Comparison of ENCODE assay signal across 29 cellular contexts in genomic region chr19:16773939-16774338, GRCh38. TPM values are rescaled to one million over a fixed set of nuclear protein-coding genes. Genes with fewer than 3 reads are reported as not detected.
DNase-seq lines count a peak whose midpoint lies in the region; ATAC-seq, FAIRE-seq and TF ChIP-seq lines count a peak whose summit lies in the region.
"Had no signal": no experiment of that assay in that cellular context is flagged by ENCODE, and none has a peak within 500 bp of the region (broad histone marks: within the 10 kb centered on the region; RNA-seq: fewer than 3 reads in every experiment).

No MANE protein-coding gene starts in this region.

- no peak overlapping the region for H3K18ac ChIP-seq in H1 (ENCODE audit: extremely low read depth, low read length)

- peaks cover 0 to 2% (median 0%) of the 10 kb centered on the region in 4 experiments; a peak in 1 of 7 replicates for H3K27me3 ChIP-seq in H1 (replicated peaks in 1 of 4; ENCODE audit: control insufficient read depth in 3 of 4, extremely low read depth in 1 of 4, insufficient read depth in 3 of 4, low read length in 3 of 4)
- no peaks in the 10 kb centered on the region for H3K27me3 ChIP-seq in GM23338 (ENCODE audit: insufficient read depth)
- H3K27me3 ChIP-seq: BLaER1 had no signal

- no peaks in the 10 kb centered on the region; the same call in 2 of the 3 replicates for H3K36me3 Mint-ChIP-seq in GM23338 (ENCODE audit: low read depth)
- H3K36me3 Mint-ChIP-seq: CD14-positive monocyte; CD4-positive, alpha-beta memory T cell; CD4-positive, CD25-positive, alpha-beta regulatory T cell; CD8-positive, alpha-beta memory T cell had no signal

- no peak overlapping the region for H2BK15ac ChIP-seq in H1 (ENCODE audit: low read length)

- no peaks in the 10 kb centered on the region for H3K4me1 Mint-ChIP-seq in GM23338
- H3K4me1 Mint-ChIP-seq: CD4-positive, alpha-beta memory T cell; CD4-positive, CD25-positive, alpha-beta regulatory T cell; CD8-positive, alpha-beta memory T cell had no signal

- H3K4me2 ChIP-seq in H1 (ENCODE audit: insufficient read depth in 1 of 2, low read depth in 2 of 2, low read length in 2 of 2) (no peak overlapping the region), GM23338 (no peak overlapping the region)
- H3K4me2 ChIP-seq: BLaER1 had no signal

- H3K4ac ChIP-seq in H1 (replicated peaks; ENCODE audit: insufficient read length, low read depth, low read length) = no peak overlapping the region

- H3K79me2 ChIP-seq in H1 (ENCODE audit: control insufficient read depth in 1 of 2, insufficient read depth in 2 of 2, low read length in 2 of 2) (no peaks in the 10 kb centered on the region), GM23338 (replicated peaks; ENCODE audit: insufficient read depth) (no peaks in the 10 kb centered on the region)

- peaks cover 7% of the 10 kb centered on the region; the same call in 1 of the 2 replicates for H3K9me2 ChIP-seq in GM23338 (ENCODE audit: insufficient read depth)

- no peak overlapping the region for H4K5ac ChIP-seq in H1 (ENCODE audit: insufficient read length, low read depth, low read length)

- no peaks in the 10 kb centered on the region for H3K79me1 ChIP-seq in H1 (ENCODE audit: low read depth, low read length)

- no peak overlapping the region for H3K23ac ChIP-seq in H1 (ENCODE audit: insufficient read length)

- CTCF ChIA-PET in H1 (lab: Charles Lee; ENCODE audit: partially characterized antibody) = interaction anchor here (0.9 to 3.3 kb wide), 6 partner anchors 28 to 127 kb away, joined by 3 to 19 read pairs (median 8); partner anchors contain the start of gene NWD1

- peaks cover 15% of the 10 kb centered on the region for H3K27me3 Mint-ChIP-seq in GM23338 (ENCODE audit: insufficient read depth, low read depth, poor library complexity)
- H3K27me3 Mint-ChIP-seq: CD4-positive, CD25-positive, alpha-beta regulatory T cell had no signal

- H4K91ac ChIP-seq in H1 (replicated peaks; ENCODE audit: insufficient read length, low read length) = no peak overlapping the region

- H3F3A ChIP-seq in GM23338 (replicated peaks; ENCODE audit: low read depth) = no peaks in the 10 kb centered on the region

- H2BK20ac ChIP-seq in H1 (ENCODE audit: low read length) = no peak overlapping the region

- no peak overlapping the region for H2BK5ac ChIP-seq in H1 (ENCODE audit: low read depth, low read length)

- H3K27ac Mint-ChIP-seq in GM23338 = no peak overlapping the region
- H3K27ac Mint-ChIP-seq: CD14-positive monocyte; CD4-positive, alpha-beta memory T cell; CD4-positive, CD25-positive, alpha-beta regulatory T cell had no signal

- no peak for ATAC-seq in GM23338

- H3K23me2 ChIP-seq in H1 (ENCODE audit: low read depth, low read length) = peaks cover 13% of the 10 kb centered on the region; the same call in 1 of the 2 replicates

- H3K36me3 ChIP-seq in H1 (ENCODE audit: control insufficient read depth in 2 of 4, insufficient read depth in 4 of 4, low read length in 3 of 4) (no peaks in the 10 kb centered on the region), GM23338 (ENCODE audit: insufficient read depth) (no peaks in the 10 kb centered on the region)
- H3K36me3 ChIP-seq: BE2C, BLaER1 had no signal

- POLR2A ChIA-PET in H1 (lab: Charles Lee; ENCODE audit: partially characterized antibody) = interaction anchor here (1.4 kb wide), 1 partner anchor 86 kb away, joined by 4 read pairs; no protein-coding TSS in a partner anchor

- DNase-seq in HTR-8/SVneo (ENCODE audit: insufficient read length, low spot score) = no peak
- no peak for DNase-seq in H1 (ENCODE audit: low read depth in 1 of 2, low spot score in 2 of 2)
- DNase-seq in lower leg skin (ENCODE audit: low spot score in 2 of 2) = no peak
- no peak for DNase-seq in caudate nucleus (lab: John Stamatoyannopoulos, UW)
- DNase-seq in GM23338 (ENCODE audit: low spot score) = no peak
- DNase-seq: 8988T; ACHN; BE2C; C1 segment of cervical spinal cord; CD4-positive, alpha-beta memory T cell; CD4-positive, CD25-positive, alpha-beta regulatory T cell; CD8-positive, alpha-beta memory T cell; COR-L47; DMS 273 treated with DMSO at 0.1 percent for 48 hours; DMS153; DMS53; DMS79; DND-41; EL; GDM1 had no signal

- no peaks in the 10 kb centered on the region; the same call in 1 of the 3 replicates for H3K9me3 Mint-ChIP-seq in GM23338

- no peak for TF ChIP-seq CTCF in H1 (IDR thresholded peaks at IDR 0.05; ENCODE audit: control extremely low read depth in 1 of 3, insufficient read depth in 1 of 3, low read depth in 1 of 3, low read length in 3 of 3)
- no peak for TF ChIP-seq CTCF in lower leg skin (IDR thresholded peaks at IDR 0.05)
- TF ChIP-seq CTCF in GM23338 (conservative IDR thresholded peaks at IDR 0.05; ENCODE audit: low read depth in 2 of 2) = no peak

- H2AFZ ChIP-seq in H1 (ENCODE audit: low read length) (no peak overlapping the region), GM23338 (no peak overlapping the region)

- H2BK120ac ChIP-seq in H1 (replicated peaks; ENCODE audit: low read depth, low read length) = no peak overlapping the region

- no peak overlapping the region for H4K8ac ChIP-seq in H1 (ENCODE audit: extremely low read depth, insufficient read depth, low read length)

- TF ChIP-seq RAD21 in H1 (IDR thresholded peaks at IDR 0.05 in 1 of 2, conservative IDR thresholded peaks at IDR 0.05 in 1 of 2; ENCODE audit: low read depth in 2 of 2, low read length in 2 of 2) = no peak

- no peak overlapping the region for H2AK5ac ChIP-seq in H1 (ENCODE audit: low read depth, low read length)

- no peak overlapping the region for H2BK12ac ChIP-seq in H1 (ENCODE audit: low read depth, low read length)

- no peak overlapping the region for H3K9ac ChIP-seq in H1 (replicated peaks in 1 of 4; ENCODE audit: extremely low read depth in 1 of 4, low read depth in 3 of 4, low read length in 3 of 4)
- H3K9ac ChIP-seq: BLaER1 had no signal

- H3K4me3 ChIP-seq in H1 (ENCODE audit: extremely low read depth in 1 of 4, insufficient read depth in 2 of 4, low read depth in 3 of 4, low read length in 4 of 4) (no peak overlapping the region), lower leg skin (ENCODE audit: low read depth, poor library complexity, severe bottlenecking) (no peak overlapping the region), GM23338 (no peak overlapping the region)
- H3K4me3 ChIP-seq: BLaER1, GM12878 had no signal

- WGBS in H1 (ENCODE audit: extremely low coverage in 1 of 2, insufficient coverage in 1 of 2, insufficient read length in 1 of 2, insufficient replicate concordance in 2 of 2, low coverage in 1 of 2, low lambda C conversion rate in 2 of 2, missing lambda C conversion rate in 1 of 2), 2 experiments = 86 to 100% methylated on average over 1 of the region's 1 CpG
- 84 to 95% methylated on average over 1 of the region's 1 CpG for WGBS in lower leg skin, 2 donors

- no peak overlapping the region for H3K4me3 Mint-ChIP-seq in GM23338
- H3K4me3 Mint-ChIP-seq: CD4-positive, alpha-beta memory T cell; CD4-positive, CD25-positive, alpha-beta regulatory T cell; CD8-positive, alpha-beta memory T cell had no signal

- peak overlapping the region; percentile 46 for H3K56ac ChIP-seq in H1 (replicated peaks; ENCODE audit: insufficient read length, low read depth, low read length)

- TF ChIP-seq EP300 in H1 (IDR thresholded peaks at IDR 0.05; ENCODE audit: borderline replicate concordance in 1 of 2, low read depth in 2 of 2, low read length in 2 of 2) = no peak

- H3K14ac ChIP-seq in H1 (ENCODE audit: insufficient read length) = no peak overlapping the region

- H3K4me1 ChIP-seq in H1 (replicated peaks in 1 of 4; ENCODE audit: control insufficient read depth in 3 of 4, insufficient read depth in 4 of 4, low read length in 3 of 4) (no peaks in the 10 kb centered on the region; a peak in 1 of 7 replicates), GM23338 (ENCODE audit: insufficient read depth) (no peaks in the 10 kb centered on the region)
- H3K4me1 ChIP-seq: BE2C had no signal

- H3K27ac ChIP-seq in H1 (ENCODE audit: low read depth, low read length) (no peak overlapping the region), caudate nucleus (ENCODE audit: low read depth, low read length) (no peak overlapping the region), GM23338 (ENCODE audit: low read depth) (no peak overlapping the region)
- H3K27ac ChIP-seq: BLaER1 had no signal

- no peaks in the 10 kb centered on the region for H3K9me3 ChIP-seq in H1 (ENCODE audit: insufficient read depth in 2 of 2, low read depth in 1 of 2, low read length in 1 of 2)
- H3K9me3 ChIP-seq: BE2C had no signal

- H4K20me1 ChIP-seq in H1 (replicated peaks in 1 of 2; ENCODE audit: control insufficient read depth in 1 of 2, insufficient read depth in 2 of 2, low read length in 2 of 2) (peaks cover 0 to 2% of the 10 kb centered on the region in 2 experiments), GM23338 (replicated peaks; ENCODE audit: insufficient read depth) (no peaks in the 10 kb centered on the region)
- H4K20me1 ChIP-seq: BLaER1 had no signal

- FAIRE-seq in HTR-8/SVneo (lab: Jason Lieb, UNC) (peak; percentile 26), H1 (lab: Jason Lieb, UNC) (no peak)
- FAIRE-seq: A204.1, GM12878, GM12892, GM18507 had no signal

- intact Hi-C loops in lower leg skin (cut with DNase I; ENCODE audit: low total_unique reads) = loop anchor here (5.0 kb wide), 1 partner anchor 278 kb away; no protein-coding TSS in a partner anchor

- TF ChIP-seq POLR2A in H1 (IDR thresholded peaks at IDR 0.05; ENCODE audit: control extremely low read depth in 1 of 2, low read depth in 2 of 2, low read length in 2 of 2) (no peak), lower leg skin (IDR thresholded peaks at IDR 0.05) (no peak)

RNA-seq across cellular contexts. Expression of gene NWD1, which starts 54.3 kb away (rescaled TPM):
- not detected in 2 replicates for total RNA-seq in H1 (2021; fragmentation: NEBNext Ultra II Directional; extraction: Animal tissue kit (Norgen Biotek cat#: 25700))
- 0.02 TPM in 2 replicates for polyA plus RNA-seq in H1 (2011; rRNA removed)
- 0.01 TPM for polyA plus RNA-seq in H1 (2011; cell fraction: cytosol; rRNA removed)
- polyA plus RNA-seq in H1 (2011; cell fraction: nucleus; rRNA removed) = 0.04 TPM
- polyA plus RNA-seq in H1 (2012, experiment 1 of 2) = 0.04 TPM in 1 of 4 replicates, not detected in the others
- polyA plus RNA-seq in H1 (2012, experiment 2 of 2) = 0.04 TPM
- under 0.01 TPM for polyA plus RNA-seq in H1 (2013, experiment 1 of 2)
- not detected for polyA plus RNA-seq in H1 (2013, experiment 2 of 2)
- 0.09 TPM in 1 of 2 replicates, not detected in the other for polyA minus RNA-seq in H1 (2011; rRNA and poly(A)+ RNA removed)
- not detected for polyA minus RNA-seq in H1 (2011; cell fraction: cytosol; rRNA and poly(A)+ RNA removed)
- polyA minus RNA-seq in H1 (2011; cell fraction: nucleus; rRNA and poly(A)+ RNA removed) = not detected
- 1 to 10 TPM in 2 of 4 donors, under 1 TPM in 2; 0.30 to 2.3 (median 1.3) TPM for total RNA-seq in lower leg skin
- 0.03 TPM in 1 of 2 replicates, not detected in the other for total RNA-seq in GM23338 (2014; rRNA removed; shearing (Covaris generic))
- 0.06 TPM in 1 of 2 replicates, not detected in the other for polyA plus RNA-seq in GM23338 (2016; fragmentation: Nextera tagmentation; extraction: Ambion mirVana)
- total RNA-seq: CD4-positive, alpha-beta memory T cell; CD4-positive, CD25-positive, alpha-beta regulatory T cell; CD8-positive, alpha-beta memory T cell; Daoy; G401 had no signal
- polyA plus RNA-seq: AG04450; CD4-positive, alpha-beta memory T cell; CD4-positive, CD25-positive, alpha-beta regulatory T cell; CD8-positive, alpha-beta memory T cell had no signal

RNA-seq across cellular contexts. Expression of gene SIN3B, which starts 55.3 kb away (rescaled TPM):
- 60.1 and 71.1 TPM in 2 replicates for total RNA-seq in H1 (2021; fragmentation: NEBNext Ultra II Directional; extraction: Animal tissue kit (Norgen Biotek cat#: 25700))
- polyA plus RNA-seq in H1 (2011; rRNA removed) = 29.5 and 45.5 TPM in 2 replicates
- 49.4 TPM for polyA plus RNA-seq in H1 (2011; cell fraction: cytosol; rRNA removed)
- polyA plus RNA-seq in H1 (2011; cell fraction: nucleus; rRNA removed) = 188 TPM
- 46.5 to 57.5 TPM (median 53.3 TPM) in 4 replicates for polyA plus RNA-seq in H1 (2012, experiment 1 of 2)
- 32.3 TPM for polyA plus RNA-seq in H1 (2012, experiment 2 of 2)
- 36.6 TPM for polyA plus RNA-seq in H1 (2013, experiment 1 of 2)
- 33.4 TPM for polyA plus RNA-seq in H1 (2013, experiment 2 of 2)
- 37.2 and 44.7 TPM in 2 replicates for polyA minus RNA-seq in H1 (2011; rRNA and poly(A)+ RNA removed)
- polyA minus RNA-seq in H1 (2011; cell fraction: cytosol; rRNA and poly(A)+ RNA removed) = 34.7 TPM
- 59.9 TPM for polyA minus RNA-seq in H1 (2011; cell fraction: nucleus; rRNA and poly(A)+ RNA removed)
- 10 to 100 TPM; 26.3 to 54.4 (median 40.1) TPM for total RNA-seq in lower leg skin
- total RNA-seq in GM23338 (2014; rRNA removed; shearing (Covaris generic)) = 68.6 and 80.0 TPM in 2 replicates
- polyA plus RNA-seq in GM23338 (2016; fragmentation: Nextera tagmentation; extraction: Ambion mirVana) = 36.0 and 37.6 TPM in 2 replicates
